Comparison of ENCODE assay signal across 9 cellular contexts in genomic region chr16:68445458-68445857, GRCh38. TPM values are rescaled to one million over a fixed set of nuclear protein-coding genes. Genes with fewer than 3 reads are reported as not detected.
DNase-seq lines count a peak whose midpoint lies in the region; ATAC-seq and TF ChIP-seq lines count a peak whose summit lies in the region.
"Had no signal": no experiment of that assay in that cellular context is flagged by ENCODE, and none has a peak within 500 bp of the region (broad histone marks: within the 10 kb centered on the region; RNA-seq: fewer than 3 reads in every experiment).

No MANE protein-coding gene starts in this region.

- CTCF ChIA-PET in CD4-positive, alpha-beta memory T cell (lab: Charles Lee; ENCODE audit: partially characterized antibody), result interaction anchor here (0.8 to 3.7 kb wide), 2 partner anchors 28 to 65 kb away, joined by 3 to 18 read pairs; no protein-coding TSS in a partner anchor

- H3K23ac ChIP-seq in mesenchymal stem cell (ENCODE audit: low read length in 2 of 2), result no peak overlapping the region

- H3K4me2 ChIP-seq in mesenchymal stem cell (ENCODE audit: low read length, poor library complexity, severe bottlenecking), result no peak overlapping the region

- peaks cover 15 to 34% (median 22%) of the 10 kb centered on the region in 4 donors for H3K4me1 Mint-ChIP-seq in CD4-positive, alpha-beta memory T cell

- ATAC-seq in body of pancreas (no peak), HG02759 (IDR thresholded peaks at IDR 0.05; ENCODE audit: unreplicated experiment) (no peak), GM21619 (IDR thresholded peaks at IDR 0.05; ENCODE audit: unreplicated experiment) (no peak)

- peak; percentile 64 for DNase-seq in EH (ENCODE audit: low read depth)
- peak; percentile 87 for DNase-seq in HT-29 (ENCODE audit: low spot score)
- DNase-seq in NCI-H748 treated with DMSO at 0.1 percent for 48 hours (lab: John Stamatoyannopoulos, UW), result peak; percentile 57
- peak; percentile 47 to 66 (median 58) for DNase-seq in body of pancreas
- DNase-seq in mesenchymal stem cell, result peak; percentile 16
- no peak for DNase-seq in CD4-positive, alpha-beta memory T cell
- DNase-seq: activated B cell treated with CpG ODN at 0.5 μM for 24 hours had no signal

- H3K27me3 ChIP-seq in body of pancreas, result no peaks in the 10 kb centered on the region
- peaks cover 37 to 88% of the 10 kb centered on the region in 2 experiments for H3K27me3 ChIP-seq in mesenchymal stem cell (ENCODE audit: control insufficient read depth in 1 of 2, insufficient read depth in 1 of 2, low read length in 2 of 2)
- H3K27me3 ChIP-seq in CD4-positive, alpha-beta memory T cell (ENCODE audit: insufficient read depth, low read length), result peaks cover 8% of the 10 kb centered on the region

- no peaks in the 10 kb centered on the region for H3K9me3 Mint-ChIP-seq in CD4-positive, alpha-beta memory T cell
- H3K9me3 Mint-ChIP-seq: activated B cell treated with CpG ODN at 0.5 μM for 24 hours had no signal

- POLR2A ChIA-PET in CD4-positive, alpha-beta memory T cell (lab: Charles Lee; ENCODE audit: partially characterized antibody), result no interaction called here

- WGBS in body of pancreas, 2 donors, result 0% methylated on average over 1 of the region's 1 CpG
- WGBS in mesenchymal stem cell, result 0% methylated on average over 1 of the region's 1 CpG

- H3K27ac ChIP-seq in body of pancreas (no peak overlapping the region), mesenchymal stem cell (ENCODE audit: low read length, poor library complexity, severe bottlenecking) (no peak overlapping the region)
- H3K27ac ChIP-seq in CD4-positive, alpha-beta memory T cell (ENCODE audit: low read depth, low read length), result no peak overlapping the region

- H4K8ac ChIP-seq in mesenchymal stem cell (ENCODE audit: low read length), result no peak overlapping the region

- no peak overlapping the region for H2BK12ac ChIP-seq in mesenchymal stem cell (ENCODE audit: low read length in 2 of 2)

- H2BK5ac ChIP-seq in mesenchymal stem cell (ENCODE audit: low read depth, low read length, poor library complexity, severe bottlenecking), result no peak overlapping the region

- no peak overlapping the region for H3K27ac Mint-ChIP-seq in CD4-positive, alpha-beta memory T cell
- H3K27ac Mint-ChIP-seq: activated B cell treated with CpG ODN at 0.5 μM for 24 hours had no signal

- H3K36me3 Mint-ChIP-seq in CD4-positive, alpha-beta memory T cell, result no peaks in the 10 kb centered on the region

- H3K4ac ChIP-seq in mesenchymal stem cell (ENCODE audit: low read depth in 1 of 2, low read length in 2 of 2), result no peak overlapping the region

- H3K36me3 ChIP-seq in body of pancreas (replicated peaks in 1 of 2; ENCODE audit: insufficient read depth in 1 of 2, low read depth in 2 of 2) (no peaks in the 10 kb centered on the region), mesenchymal stem cell (ENCODE audit: control insufficient read depth in 1 of 2, insufficient read depth in 2 of 2, low read depth in 1 of 2, low read length in 2 of 2) (no peaks in the 10 kb centered on the region)
- no peaks in the 10 kb centered on the region for H3K36me3 ChIP-seq in CD4-positive, alpha-beta memory T cell (ENCODE audit: insufficient read depth, low read length)

- H2BK120ac ChIP-seq in mesenchymal stem cell (ENCODE audit: low read depth, low read length), result no peak overlapping the region

- H3K4me1 ChIP-seq in body of pancreas (peaks cover 18% of the 10 kb centered on the region), mesenchymal stem cell (ENCODE audit: control insufficient read depth, insufficient read depth, low read depth, low read length) (peaks cover 19% of the 10 kb centered on the region)
- peaks cover 22% of the 10 kb centered on the region for H3K4me1 ChIP-seq in CD4-positive, alpha-beta memory T cell (ENCODE audit: insufficient read depth, low read length)

- intact Hi-C loops in body of pancreas (cut with DNase I), result no loop called here
- intact Hi-C loops in CD4-positive, alpha-beta memory T cell (cut with micrococcal nuclease), result no loop called here

- no peak overlapping the region for H3K4me3 Mint-ChIP-seq in CD4-positive, alpha-beta memory T cell
- H3K4me3 Mint-ChIP-seq: activated B cell treated with CpG ODN at 0.5 μM for 24 hours had no signal

- no peak overlapping the region for H2BK15ac ChIP-seq in mesenchymal stem cell (ENCODE audit: low read depth, poor library complexity, severe bottlenecking)

- H3K9ac ChIP-seq in mesenchymal stem cell (ENCODE audit: low read length), result no peak overlapping the region

- no peak overlapping the region for H4K91ac ChIP-seq in mesenchymal stem cell (ENCODE audit: low read length)

- H2AK5ac ChIP-seq in mesenchymal stem cell (ENCODE audit: low read length, severe bottlenecking), result no peak overlapping the region

- H3K18ac ChIP-seq in mesenchymal stem cell (ENCODE audit: low read depth in 1 of 2, low read length in 2 of 2), result no peak overlapping the region

- no peak for TF ChIP-seq POLR2A in body of pancreas (IDR thresholded peaks at IDR 0.05)

- H2AFZ ChIP-seq in mesenchymal stem cell (ENCODE audit: low read depth, low read length), result no peak overlapping the region

- peaks cover 15 to 20% of the 10 kb centered on the region in 2 donors for H3K27me3 Mint-ChIP-seq in CD4-positive, alpha-beta memory T cell

- H3K9me3 ChIP-seq in body of pancreas (no peaks in the 10 kb centered on the region), mesenchymal stem cell (ENCODE audit: control insufficient read depth, low read length) (peaks cover 3% of the 10 kb centered on the region)
- no peaks in the 10 kb centered on the region for H3K9me3 ChIP-seq in CD4-positive, alpha-beta memory T cell (ENCODE audit: control insufficient read depth in 1 of 2, low read length in 2 of 2)

- H3K14ac ChIP-seq in mesenchymal stem cell (ENCODE audit: low read length in 2 of 2), result no peak overlapping the region

- TF ChIP-seq CTCF in body of pancreas (IDR thresholded peaks at IDR 0.05), result peak in 6 of 7 experiments; percentile 23 to 61 (median 40)

- H3K79me1 ChIP-seq in mesenchymal stem cell (replicated peaks; ENCODE audit: low read length, poor library complexity, severe bottlenecking), result no peaks in the 10 kb centered on the region

- H3K4me3 ChIP-seq in body of pancreas (no peak overlapping the region), mesenchymal stem cell (ENCODE audit: insufficient read depth in 1 of 2, low read depth in 1 of 2, low read length in 2 of 2) (no peak overlapping the region)
- no peak overlapping the region for H3K4me3 ChIP-seq in CD4-positive, alpha-beta memory T cell (ENCODE audit: low read length in 2 of 2)

RNA-seq across cellular contexts. Expression of gene SMPD3, which starts 2.9 kb away (rescaled TPM):
- 45.7 and 50.7 TPM in 2 replicates for total RNA-seq in HT-29 (2014; rRNA removed; shearing (Covaris generic))
- 1 to 10 TPM; 1.3 to 4.6 TPM for total RNA-seq in body of pancreas
- not detected for polyA plus RNA-seq in mesenchymal stem cell (2013, experiment 1 of 2)
- polyA plus RNA-seq in mesenchymal stem cell (2013, experiment 2 of 2), result 0.04 TPM
- total RNA-seq in CD4-positive, alpha-beta memory T cell, result 1 to 10 TPM in 1 of 2 experiments, under 1 TPM in 1; 0.75 to 3.1 TPM
- polyA plus RNA-seq in CD4-positive, alpha-beta memory T cell, result under 1 TPM; 0.63 to 0.99 TPM

Comparison
In these comparisons a context has a peak if more than half of its experiments do, and no peak if none do; other contexts are left out.
1. DNase-seq: peak in EH (single experiment), HT-29 (single experiment), NCI-H748 treated with DMSO at 0.1 percent for 48 hours (single experiment), body of pancreas (4 of 4) and mesenchymal stem cell (single experiment); none in CD4-positive, alpha-beta memory T cell (0 of 5).